ENCODE assay signal across 1 cellular context in the genomic region with DNA sequence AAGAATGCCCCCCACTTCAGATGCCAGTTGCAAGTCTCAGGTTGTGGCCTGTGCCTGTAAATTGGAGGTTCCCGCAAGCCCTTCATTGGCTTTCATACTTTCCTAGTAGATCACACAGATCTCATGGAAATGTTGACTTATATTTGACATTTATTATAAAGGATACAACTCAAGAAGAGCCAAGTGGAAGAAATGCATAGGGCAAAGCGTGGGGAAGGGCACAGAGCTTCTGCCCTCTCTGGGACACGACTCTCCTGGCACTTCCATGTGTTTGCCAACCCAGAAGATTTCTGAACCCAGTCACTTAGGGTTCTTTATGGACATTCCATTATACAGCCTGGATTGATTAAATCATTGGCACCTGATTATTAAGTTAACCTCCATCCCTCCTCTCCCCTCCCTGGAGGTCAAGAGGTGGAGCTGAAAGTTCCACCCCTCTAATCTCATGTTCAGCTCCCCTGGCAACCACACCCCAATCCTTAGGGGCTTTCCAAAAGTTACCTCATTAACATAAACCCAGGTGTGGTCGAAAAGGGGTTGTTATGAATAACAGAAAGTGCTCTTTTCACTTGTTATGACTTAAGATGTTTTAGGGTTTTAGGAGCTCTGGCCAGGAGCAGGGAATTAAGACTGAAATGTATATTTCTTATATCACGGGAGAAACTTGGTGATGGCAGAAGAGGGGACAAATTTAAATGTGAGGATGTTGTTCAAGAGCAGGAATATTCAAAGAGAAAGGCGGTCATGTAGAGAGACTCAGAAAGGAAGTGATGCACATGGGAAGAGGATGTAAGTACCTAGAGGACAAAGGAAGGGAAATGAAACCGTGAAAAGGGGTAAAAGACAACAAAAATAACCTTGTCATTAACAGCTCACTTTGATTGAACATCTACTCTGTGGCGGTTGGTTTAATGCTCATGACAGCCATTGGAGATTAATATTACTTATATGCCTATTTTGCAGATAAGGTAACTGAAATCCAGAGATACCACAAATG.
TF ChIP-seq lines count a peak whose summit lies in the region.

No MANE protein-coding gene starts in this region.

TF ChIP-seq in GM12878, 131 proteins besides CTCF, POLR2A, EP300 and RAD21 (continued from another document):
- TF ChIP-seq, protein P1, sequence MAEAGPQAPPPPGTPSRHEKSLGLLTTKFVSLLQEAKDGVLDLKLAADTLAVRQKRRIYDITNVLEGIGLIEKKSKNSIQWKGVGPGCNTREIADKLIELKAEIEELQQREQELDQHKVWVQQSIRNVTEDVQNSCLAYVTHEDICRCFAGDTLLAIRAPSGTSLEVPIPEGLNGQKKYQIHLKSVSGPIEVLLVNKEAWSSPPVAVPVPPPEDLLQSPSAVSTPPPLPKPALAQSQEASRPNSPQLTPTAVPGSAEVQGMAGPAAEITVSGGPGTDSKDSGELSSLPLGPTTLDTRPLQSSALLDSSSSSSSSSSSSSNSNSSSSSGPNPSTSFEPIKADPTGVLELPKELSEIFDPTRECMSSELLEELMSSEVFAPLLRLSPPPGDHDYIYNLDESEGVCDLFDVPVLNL (IDR thresholded peaks at IDR 0.05; ENCODE audit: low read depth, low read length): no peak
- TF ChIP-seq SREBF1 (IDR thresholded peaks at IDR 0.05; ENCODE audit: low read length): no peak
- peak; percentile 19; the same call in 1 of the 2 replicates for TF ChIP-seq RAD51 (IDR thresholded peaks at IDR 0.05)
- no peak for TF ChIP-seq CHD1 (IDR thresholded peaks at IDR 0.05; ENCODE audit: low read depth, low read length)
- TF ChIP-seq MTA2 (IDR thresholded peaks at IDR 0.05; ENCODE audit: low read depth): peak; percentile 93
- TF ChIP-seq, protein P2, sequence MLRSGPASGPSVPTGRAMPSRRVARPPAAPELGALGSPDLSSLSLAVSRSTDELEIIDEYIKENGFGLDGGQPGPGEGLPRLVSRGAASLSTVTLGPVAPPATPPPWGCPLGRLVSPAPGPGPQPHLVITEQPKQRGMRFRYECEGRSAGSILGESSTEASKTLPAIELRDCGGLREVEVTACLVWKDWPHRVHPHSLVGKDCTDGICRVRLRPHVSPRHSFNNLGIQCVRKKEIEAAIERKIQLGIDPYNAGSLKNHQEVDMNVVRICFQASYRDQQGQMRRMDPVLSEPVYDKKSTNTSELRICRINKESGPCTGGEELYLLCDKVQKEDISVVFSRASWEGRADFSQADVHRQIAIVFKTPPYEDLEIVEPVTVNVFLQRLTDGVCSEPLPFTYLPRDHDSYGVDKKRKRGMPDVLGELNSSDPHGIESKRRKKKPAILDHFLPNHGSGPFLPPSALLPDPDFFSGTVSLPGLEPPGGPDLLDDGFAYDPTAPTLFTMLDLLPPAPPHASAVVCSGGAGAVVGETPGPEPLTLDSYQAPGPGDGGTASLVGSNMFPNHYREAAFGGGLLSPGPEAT (IDR thresholded peaks at IDR 0.05; ENCODE audit: low read depth): peak; percentile 93
- TF ChIP-seq WRNIP1 (IDR thresholded peaks at IDR 0.05; ENCODE audit: borderline replicate concordance, low read depth, low read length): no peak
- no peak for TF ChIP-seq MXI1 (IDR thresholded peaks at IDR 0.05; ENCODE audit: low read depth, low read length)
- TF ChIP-seq NFIC (IDR thresholded peaks at IDR 0.05; ENCODE audit: low read depth, low read length): peak; percentile 96
- TF ChIP-seq NR2C1 (IDR thresholded peaks at IDR 0.05): no peak; the same call in 1 of the 2 replicates
- TF ChIP-seq, protein P3, sequence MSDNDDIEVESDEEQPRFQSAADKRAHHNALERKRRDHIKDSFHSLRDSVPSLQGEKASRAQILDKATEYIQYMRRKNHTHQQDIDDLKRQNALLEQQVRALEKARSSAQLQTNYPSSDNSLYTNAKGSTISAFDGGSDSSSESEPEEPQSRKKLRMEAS (IDR thresholded peaks at IDR 0.05; ENCODE audit: low read depth, low read length): no peak
- TF ChIP-seq, protein P4, sequence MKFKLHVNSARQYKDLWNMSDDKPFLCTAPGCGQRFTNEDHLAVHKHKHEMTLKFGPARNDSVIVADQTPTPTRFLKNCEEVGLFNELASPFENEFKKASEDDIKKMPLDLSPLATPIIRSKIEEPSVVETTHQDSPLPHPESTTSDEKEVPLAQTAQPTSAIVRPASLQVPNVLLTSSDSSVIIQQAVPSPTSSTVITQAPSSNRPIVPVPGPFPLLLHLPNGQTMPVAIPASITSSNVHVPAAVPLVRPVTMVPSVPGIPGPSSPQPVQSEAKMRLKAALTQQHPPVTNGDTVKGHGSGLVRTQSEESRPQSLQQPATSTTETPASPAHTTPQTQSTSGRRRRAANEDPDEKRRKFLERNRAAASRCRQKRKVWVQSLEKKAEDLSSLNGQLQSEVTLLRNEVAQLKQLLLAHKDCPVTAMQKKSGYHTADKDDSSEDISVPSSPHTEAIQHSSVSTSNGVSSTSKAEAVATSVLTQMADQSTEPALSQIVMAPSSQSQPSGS (IDR thresholded peaks at IDR 0.05; ENCODE audit: low read length): peak; percentile 64; the same call in 1 of the 2 replicates
- TF ChIP-seq, protein P5, sequence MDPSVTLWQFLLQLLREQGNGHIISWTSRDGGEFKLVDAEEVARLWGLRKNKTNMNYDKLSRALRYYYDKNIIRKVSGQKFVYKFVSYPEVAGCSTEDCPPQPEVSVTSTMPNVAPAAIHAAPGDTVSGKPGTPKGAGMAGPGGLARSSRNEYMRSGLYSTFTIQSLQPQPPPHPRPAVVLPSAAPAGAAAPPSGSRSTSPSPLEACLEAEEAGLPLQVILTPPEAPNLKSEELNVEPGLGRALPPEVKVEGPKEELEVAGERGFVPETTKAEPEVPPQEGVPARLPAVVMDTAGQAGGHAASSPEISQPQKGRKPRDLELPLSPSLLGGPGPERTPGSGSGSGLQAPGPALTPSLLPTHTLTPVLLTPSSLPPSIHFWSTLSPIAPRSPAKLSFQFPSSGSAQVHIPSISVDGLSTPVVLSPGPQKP (IDR thresholded peaks at IDR 0.05; ENCODE audit: low read depth, low read length): no peak
- TF ChIP-seq, protein P6, sequence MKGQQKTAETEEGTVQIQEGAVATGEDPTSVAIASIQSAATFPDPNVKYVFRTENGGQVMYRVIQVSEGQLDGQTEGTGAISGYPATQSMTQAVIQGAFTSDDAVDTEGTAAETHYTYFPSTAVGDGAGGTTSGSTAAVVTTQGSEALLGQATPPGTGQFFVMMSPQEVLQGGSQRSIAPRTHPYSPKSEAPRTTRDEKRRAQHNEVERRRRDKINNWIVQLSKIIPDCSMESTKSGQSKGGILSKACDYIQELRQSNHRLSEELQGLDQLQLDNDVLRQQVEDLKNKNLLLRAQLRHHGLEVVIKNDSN (IDR thresholded peaks at IDR 0.05; ENCODE audit: borderline replicate concordance, extremely low read length, insufficient read depth, low read depth, low read length): no peak
- TF ChIP-seq ETV6 (conservative IDR thresholded peaks at IDR 0.05 in 1 of 2, IDR thresholded peaks at IDR 0.05 in 1 of 2; ENCODE audit: borderline replicate concordance in 1 of 2, low read depth in 1 of 2): peak in 1 of 2 experiments; percentile 99; a peak in 2 of 4 replicates
- peak; percentile 97 for TF ChIP-seq SPI1 (IDR thresholded peaks at IDR 0.05; ENCODE audit: borderline replicate concordance, insufficient read depth, low read depth, low read length)
- 0 out of 2 replicates have a peak, but pooled peaks have one; percentile 5 for TF ChIP-seq TCF3 (IDR thresholded peaks at IDR 0.05; ENCODE audit: borderline replicate concordance, insufficient read depth, low read depth, low read length)
- TF ChIP-seq NBN (IDR thresholded peaks at IDR 0.05): peak; percentile 97
- no peak for TF ChIP-seq ZZZ3 (IDR thresholded peaks at IDR 0.05; ENCODE audit: control insufficient read depth, insufficient read length, low read depth)
- peak; percentile 81 for TF ChIP-seq JUNB (IDR thresholded peaks at IDR 0.05)
- no peak for TF ChIP-seq PAX8 (IDR thresholded peaks at IDR 0.05)
- TF ChIP-seq POU2F2 (IDR thresholded peaks at IDR 0.05; ENCODE audit: borderline replicate concordance, low read depth, low read length): peak; percentile 58; the same call in 1 of the 3 replicates
- TF ChIP-seq POLR2AphosphoS2 (IDR thresholded peaks at IDR 0.05; ENCODE audit: low read depth, low read length): no peak
- TF ChIP-seq, protein P7, sequence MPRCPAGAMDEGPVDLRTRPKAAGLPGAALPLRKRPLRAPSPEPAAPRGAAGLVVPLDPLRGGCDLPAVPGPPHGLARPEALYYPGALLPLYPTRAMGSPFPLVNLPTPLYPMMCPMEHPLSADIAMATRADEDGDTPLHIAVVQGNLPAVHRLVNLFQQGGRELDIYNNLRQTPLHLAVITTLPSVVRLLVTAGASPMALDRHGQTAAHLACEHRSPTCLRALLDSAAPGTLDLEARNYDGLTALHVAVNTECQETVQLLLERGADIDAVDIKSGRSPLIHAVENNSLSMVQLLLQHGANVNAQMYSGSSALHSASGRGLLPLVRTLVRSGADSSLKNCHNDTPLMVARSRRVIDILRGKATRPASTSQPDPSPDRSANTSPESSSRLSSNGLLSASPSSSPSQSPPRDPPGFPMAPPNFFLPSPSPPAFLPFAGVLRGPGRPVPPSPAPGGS (IDR thresholded peaks at IDR 0.05; ENCODE audit: borderline replicate concordance, insufficient read depth, low read depth, low read length, poor library complexity, severe bottlenecking): peak; percentile 8
- TF ChIP-seq BACH1 (IDR thresholded peaks at IDR 0.05; ENCODE audit: borderline replicate concordance): peak; percentile 69; the same call in 1 of the 2 replicates
- TF ChIP-seq SMARCA5 (IDR thresholded peaks at IDR 0.05): no peak
